In the genomic region with DNA sequence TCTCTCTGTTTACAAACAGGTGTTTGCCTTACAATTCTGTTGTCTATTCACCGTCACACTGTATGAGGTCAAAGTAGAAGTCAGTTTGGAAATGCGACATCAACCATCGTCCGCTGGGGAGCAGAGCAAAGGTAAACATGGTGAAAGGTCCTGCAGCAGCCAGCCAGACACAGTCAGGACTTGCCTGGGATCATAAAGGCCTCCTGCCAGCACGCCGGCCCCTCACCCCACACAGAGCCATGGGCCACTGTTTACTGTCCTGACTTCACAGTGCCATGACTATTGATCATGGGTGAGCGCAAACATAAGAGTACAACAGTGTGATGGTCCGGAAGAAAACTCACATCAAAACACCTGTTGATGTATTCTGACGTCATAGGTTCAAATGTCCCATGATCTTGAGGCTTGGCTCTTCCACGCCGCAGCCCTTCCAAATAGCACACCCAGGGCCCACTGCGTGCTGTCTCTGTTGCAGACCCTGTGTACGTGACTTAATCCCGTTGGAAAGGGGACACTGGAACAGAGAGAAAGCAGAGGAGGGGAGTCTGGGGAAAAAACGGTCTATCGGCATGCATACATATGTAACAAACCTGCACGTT, we compare ENCODE assay signal across 1 cellular context.
A peak's percentile ranks its signal among the peaks of the same experiment; 100 is the strongest.
TF ChIP-seq lines count a peak whose summit lies in the region.

No MANE protein-coding gene starts in this region.

TF ChIP-seq in HepG2, 621 proteins besides CTCF, POLR2A, EP300 and RAD21 (continued from another document and continues in another):
- TF ChIP-seq, protein P1, sequence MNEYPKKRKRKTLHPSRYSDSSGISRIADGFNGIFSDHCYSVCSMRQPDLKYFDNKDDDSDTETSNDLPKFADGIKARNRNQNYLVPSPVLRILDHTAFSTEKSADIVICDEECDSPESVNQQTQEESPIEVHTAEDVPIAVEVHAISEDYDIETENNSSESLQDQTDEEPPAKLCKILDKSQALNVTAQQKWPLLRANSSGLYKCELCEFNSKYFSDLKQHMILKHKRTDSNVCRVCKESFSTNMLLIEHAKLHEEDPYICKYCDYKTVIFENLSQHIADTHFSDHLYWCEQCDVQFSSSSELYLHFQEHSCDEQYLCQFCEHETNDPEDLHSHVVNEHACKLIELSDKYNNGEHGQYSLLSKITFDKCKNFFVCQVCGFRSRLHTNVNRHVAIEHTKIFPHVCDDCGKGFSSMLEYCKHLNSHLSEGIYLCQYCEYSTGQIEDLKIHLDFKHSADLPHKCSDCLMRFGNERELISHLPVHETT (CRISPR knock-in tag; conservative IDR thresholded peaks at IDR 0.05) = peak; percentile 62; the same call in 1 of the 2 replicates
- TF ChIP-seq, protein P2, sequence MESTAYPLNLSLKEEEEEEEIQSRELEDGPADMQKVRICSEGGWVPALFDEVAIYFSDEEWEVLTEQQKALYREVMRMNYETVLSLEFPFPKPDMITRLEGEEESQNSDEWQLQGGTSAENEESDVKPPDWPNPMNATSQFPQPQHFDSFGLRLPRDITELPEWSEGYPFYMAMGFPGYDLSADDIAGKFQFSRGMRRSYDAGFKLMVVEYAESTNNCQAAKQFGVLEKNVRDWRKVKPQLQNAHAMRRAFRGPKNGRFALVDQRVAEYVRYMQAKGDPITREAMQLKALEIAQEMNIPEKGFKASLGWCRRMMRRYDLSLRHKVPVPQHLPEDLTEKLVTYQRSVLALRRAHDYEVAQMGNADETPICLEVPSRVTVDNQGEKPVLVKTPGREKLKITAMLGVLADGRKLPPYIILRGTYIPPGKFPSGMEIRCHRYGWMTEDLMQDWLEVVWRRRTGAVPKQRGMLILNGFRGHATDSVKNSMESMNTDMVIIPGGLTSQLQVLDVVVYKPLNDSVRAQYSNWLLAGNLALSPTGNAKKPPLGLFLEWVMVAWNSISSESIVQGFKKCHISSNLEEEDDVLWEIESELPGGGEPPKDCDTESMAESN (CRISPR knock-in tag; conservative IDR thresholded peaks at IDR 0.05) = peak; percentile 97
- TF ChIP-seq JDP2 (CRISPR knock-in tag; IDR thresholded peaks at IDR 0.05; ENCODE audit: borderline replicate concordance) (no peak), GATA4 (IDR thresholded peaks at IDR 0.05; ENCODE audit: borderline replicate concordance, low read depth) (peak; percentile 60; the same call in 1 of the 2 replicates), TSC22D2 (CRISPR knock-in tag; IDR thresholded peaks at IDR 0.05; ENCODE audit: borderline replicate concordance) (peak; percentile 84; the same call in 1 of the 2 replicates), ASH2L (IDR thresholded peaks at IDR 0.05; ENCODE audit: insufficient read length, low read depth, low read length) (peak; percentile 91), ELF1 (CRISPR knock-in tag; IDR thresholded peaks at IDR 0.05) (peak; percentile 76), ZNF34 (CRISPR knock-in tag; IDR thresholded peaks at IDR 0.05; ENCODE audit: borderline replicate concordance) (no peak), IKZF1 (IDR thresholded peaks at IDR 0.05) (no peak), ZNF546 (CRISPR knock-in tag; conservative IDR thresholded peaks at IDR 0.05) (0 out of 2 replicates have a peak, but pooled peaks have one; percentile 63), MXD4 (CRISPR knock-in tag; IDR thresholded peaks at IDR 0.05) (peak; percentile 93), FOXA3 (CRISPR knock-in tag; IDR thresholded peaks at IDR 0.05) (peak; percentile 100), NR2F2 (IDR thresholded peaks at IDR 0.05; ENCODE audit: borderline replicate concordance, low read depth) (peak; percentile 83; the same call in 1 of the 2 replicates), SMAD9 (CRISPR knock-in tag; IDR thresholded peaks at IDR 0.05) (no peak), GLI4 (CRISPR knock-in tag; IDR thresholded peaks at IDR 0.05; ENCODE audit: borderline replicate concordance) (no peak), ZC3H4 (CRISPR knock-in tag; IDR thresholded peaks at IDR 0.05; ENCODE audit: borderline replicate concordance) (no peak), ZNF577 (CRISPR knock-in tag; IDR thresholded peaks at IDR 0.05; ENCODE audit: borderline replicate concordance, low read depth) (no peak), SIN3B (IDR thresholded peaks at IDR 0.05; ENCODE audit: low read length) (no peak)
- TF ChIP-seq, protein P3, sequence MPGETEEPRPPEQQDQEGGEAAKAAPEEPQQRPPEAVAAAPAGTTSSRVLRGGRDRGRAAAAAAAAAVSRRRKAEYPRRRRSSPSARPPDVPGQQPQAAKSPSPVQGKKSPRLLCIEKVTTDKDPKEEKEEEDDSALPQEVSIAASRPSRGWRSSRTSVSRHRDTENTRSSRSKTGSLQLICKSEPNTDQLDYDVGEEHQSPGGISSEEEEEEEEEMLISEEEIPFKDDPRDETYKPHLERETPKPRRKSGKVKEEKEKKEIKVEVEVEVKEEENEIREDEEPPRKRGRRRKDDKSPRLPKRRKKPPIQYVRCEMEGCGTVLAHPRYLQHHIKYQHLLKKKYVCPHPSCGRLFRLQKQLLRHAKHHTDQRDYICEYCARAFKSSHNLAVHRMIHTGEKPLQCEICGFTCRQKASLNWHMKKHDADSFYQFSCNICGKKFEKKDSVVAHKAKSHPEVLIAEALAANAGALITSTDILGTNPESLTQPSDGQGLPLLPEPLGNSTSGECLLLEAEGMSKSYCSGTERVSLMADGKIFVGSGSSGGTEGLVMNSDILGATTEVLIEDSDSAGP (CRISPR knock-in tag; IDR thresholded peaks at IDR 0.05; ENCODE audit: borderline replicate concordance) = peak; percentile 92
- TF ChIP-seq, protein P4, sequence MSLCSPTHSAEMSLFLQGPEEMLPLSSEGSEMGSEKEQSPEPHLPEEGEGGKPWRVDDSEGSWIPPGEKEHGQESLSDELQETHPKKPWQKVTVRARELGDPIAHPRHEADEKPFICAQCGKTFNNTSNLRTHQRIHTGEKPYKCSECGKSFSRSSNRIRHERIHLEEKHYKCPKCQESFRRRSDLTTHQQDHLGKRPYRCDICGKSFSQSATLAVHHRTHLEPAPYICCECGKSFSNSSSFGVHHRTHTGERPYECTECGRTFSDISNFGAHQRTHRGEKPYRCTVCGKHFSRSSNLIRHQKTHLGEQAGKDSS (CRISPR knock-in tag; IDR thresholded peaks at IDR 0.05; ENCODE audit: borderline replicate concordance, low read depth) = peak; percentile 79; the same call in 1 of the 2 replicates
- TF ChIP-seq, protein P5, sequence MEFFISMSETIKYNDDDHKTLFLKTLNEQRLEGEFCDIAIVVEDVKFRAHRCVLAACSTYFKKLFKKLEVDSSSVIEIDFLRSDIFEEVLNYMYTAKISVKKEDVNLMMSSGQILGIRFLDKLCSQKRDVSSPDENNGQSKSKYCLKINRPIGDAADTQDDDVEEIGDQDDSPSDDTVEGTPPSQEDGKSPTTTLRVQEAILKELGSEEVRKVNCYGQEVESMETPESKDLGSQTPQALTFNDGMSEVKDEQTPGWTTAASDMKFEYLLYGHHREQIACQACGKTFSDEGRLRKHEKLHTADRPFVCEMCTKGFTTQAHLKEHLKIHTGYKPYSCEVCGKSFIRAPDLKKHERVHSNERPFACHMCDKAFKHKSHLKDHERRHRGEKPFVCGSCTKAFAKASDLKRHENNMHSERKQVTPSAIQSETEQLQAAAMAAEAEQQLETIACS (CRISPR knock-in tag; IDR thresholded peaks at IDR 0.05) = no peak
- TF ChIP-seq, protein P6, sequence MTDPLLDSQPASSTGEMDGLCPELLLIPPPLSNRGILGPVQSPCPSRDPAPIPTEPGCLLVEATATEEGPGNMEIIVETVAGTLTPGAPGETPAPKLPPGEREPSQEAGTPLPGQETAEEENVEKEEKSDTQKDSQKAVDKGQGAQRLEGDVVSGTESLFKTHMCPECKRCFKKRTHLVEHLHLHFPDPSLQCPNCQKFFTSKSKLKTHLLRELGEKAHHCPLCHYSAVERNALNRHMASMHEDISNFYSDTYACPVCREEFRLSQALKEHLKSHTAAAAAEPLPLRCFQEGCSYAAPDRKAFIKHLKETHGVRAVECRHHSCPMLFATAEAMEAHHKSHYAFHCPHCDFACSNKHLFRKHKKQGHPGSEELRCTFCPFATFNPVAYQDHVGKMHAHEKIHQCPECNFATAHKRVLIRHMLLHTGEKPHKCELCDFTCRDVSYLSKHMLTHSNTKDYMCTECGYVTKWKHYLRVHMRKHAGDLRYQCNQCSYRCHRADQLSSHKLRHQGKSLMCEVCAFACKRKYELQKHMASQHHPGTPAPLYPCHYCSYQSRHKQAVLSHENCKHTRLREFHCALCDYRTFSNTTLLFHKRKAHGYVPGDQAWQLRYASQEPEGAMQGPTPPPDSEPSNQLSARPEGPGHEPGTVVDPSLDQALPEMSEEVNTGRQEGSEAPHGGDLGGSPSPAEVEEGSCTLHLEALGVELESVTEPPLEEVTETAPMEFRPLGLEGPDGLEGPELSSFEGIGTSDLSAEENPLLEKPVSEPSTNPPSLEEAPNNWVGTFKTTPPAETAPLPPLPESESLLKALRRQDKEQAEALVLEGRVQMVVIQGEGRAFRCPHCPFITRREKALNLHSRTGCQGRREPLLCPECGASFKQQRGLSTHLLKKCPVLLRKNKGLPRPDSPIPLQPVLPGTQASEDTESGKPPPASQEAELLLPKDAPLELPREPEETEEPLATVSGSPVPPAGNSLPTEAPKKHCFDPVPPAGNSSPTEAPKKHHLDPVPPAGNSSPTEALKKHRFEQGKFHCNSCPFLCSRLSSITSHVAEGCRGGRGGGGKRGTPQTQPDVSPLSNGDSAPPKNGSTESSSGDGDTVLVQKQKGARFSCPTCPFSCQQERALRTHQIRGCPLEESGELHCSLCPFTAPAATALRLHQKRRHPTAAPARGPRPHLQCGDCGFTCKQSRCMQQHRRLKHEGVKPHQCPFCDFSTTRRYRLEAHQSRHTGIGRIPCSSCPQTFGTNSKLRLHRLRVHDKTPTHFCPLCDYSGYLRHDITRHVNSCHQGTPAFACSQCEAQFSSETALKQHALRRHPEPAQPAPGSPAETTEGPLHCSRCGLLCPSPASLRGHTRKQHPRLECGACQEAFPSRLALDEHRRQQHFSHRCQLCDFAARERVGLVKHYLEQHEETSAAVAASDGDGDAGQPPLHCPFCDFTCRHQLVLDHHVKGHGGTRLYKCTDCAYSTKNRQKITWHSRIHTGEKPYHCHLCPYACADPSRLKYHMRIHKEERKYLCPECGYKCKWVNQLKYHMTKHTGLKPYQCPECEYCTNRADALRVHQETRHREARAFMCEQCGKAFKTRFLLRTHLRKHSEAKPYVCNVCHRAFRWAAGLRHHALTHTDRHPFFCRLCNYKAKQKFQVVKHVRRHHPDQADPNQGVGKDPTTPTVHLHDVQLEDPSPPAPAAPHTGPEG (CRISPR knock-in tag; IDR thresholded peaks at IDR 0.05) = peak; percentile 80; the same call in 1 of the 2 replicates
- TF ChIP-seq, protein P7, sequence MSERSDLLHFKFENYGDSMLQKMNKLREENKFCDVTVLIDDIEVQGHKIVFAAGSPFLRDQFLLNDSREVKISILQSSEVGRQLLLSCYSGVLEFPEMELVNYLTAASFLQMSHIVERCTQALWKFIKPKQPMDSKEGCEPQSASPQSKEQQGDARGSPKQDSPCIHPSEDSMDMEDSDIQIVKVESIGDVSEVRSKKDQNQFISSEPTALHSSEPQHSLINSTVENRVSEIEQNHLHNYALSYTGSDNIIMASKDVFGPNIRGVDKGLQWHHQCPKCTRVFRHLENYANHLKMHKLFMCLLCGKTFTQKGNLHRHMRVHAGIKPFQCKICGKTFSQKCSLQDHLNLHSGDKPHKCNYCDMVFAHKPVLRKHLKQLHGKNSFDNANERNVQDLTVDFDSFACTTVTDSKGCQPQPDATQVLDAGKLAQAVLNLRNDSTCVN (CRISPR knock-in tag; IDR thresholded peaks at IDR 0.05; ENCODE audit: borderline replicate concordance) = peak; percentile 91
- TF ChIP-seq, protein P8, sequence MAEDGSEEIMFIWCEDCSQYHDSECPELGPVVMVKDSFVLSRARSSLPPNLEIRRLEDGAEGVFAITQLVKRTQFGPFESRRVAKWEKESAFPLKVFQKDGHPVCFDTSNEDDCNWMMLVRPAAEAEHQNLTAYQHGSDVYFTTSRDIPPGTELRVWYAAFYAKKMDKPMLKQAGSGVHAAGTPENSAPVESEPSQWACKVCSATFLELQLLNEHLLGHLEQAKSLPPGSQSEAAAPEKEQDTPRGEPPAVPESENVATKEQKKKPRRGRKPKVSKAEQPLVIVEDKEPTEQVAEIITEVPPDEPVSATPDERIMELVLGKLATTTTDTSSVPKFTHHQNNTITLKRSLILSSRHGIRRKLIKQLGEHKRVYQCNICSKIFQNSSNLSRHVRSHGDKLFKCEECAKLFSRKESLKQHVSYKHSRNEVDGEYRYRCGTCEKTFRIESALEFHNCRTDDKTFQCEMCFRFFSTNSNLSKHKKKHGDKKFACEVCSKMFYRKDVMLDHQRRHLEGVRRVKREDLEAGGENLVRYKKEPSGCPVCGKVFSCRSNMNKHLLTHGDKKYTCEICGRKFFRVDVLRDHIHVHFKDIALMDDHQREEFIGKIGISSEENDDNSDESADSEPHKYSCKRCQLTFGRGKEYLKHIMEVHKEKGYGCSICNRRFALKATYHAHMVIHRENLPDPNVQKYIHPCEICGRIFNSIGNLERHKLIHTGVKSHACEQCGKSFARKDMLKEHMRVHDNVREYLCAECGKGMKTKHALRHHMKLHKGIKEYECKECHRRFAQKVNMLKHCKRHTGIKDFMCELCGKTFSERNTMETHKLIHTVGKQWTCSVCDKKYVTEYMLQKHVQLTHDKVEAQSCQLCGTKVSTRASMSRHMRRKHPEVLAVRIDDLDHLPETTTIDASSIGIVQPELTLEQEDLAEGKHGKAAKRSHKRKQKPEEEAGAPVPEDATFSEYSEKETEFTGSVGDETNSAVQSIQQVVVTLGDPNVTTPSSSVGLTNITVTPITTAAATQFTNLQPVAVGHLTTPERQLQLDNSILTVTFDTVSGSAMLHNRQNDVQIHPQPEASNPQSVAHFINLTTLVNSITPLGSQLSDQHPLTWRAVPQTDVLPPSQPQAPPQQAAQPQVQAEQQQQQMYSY (CRISPR knock-in tag; IDR thresholded peaks at IDR 0.05) = no peak
- TF ChIP-seq, protein P9, sequence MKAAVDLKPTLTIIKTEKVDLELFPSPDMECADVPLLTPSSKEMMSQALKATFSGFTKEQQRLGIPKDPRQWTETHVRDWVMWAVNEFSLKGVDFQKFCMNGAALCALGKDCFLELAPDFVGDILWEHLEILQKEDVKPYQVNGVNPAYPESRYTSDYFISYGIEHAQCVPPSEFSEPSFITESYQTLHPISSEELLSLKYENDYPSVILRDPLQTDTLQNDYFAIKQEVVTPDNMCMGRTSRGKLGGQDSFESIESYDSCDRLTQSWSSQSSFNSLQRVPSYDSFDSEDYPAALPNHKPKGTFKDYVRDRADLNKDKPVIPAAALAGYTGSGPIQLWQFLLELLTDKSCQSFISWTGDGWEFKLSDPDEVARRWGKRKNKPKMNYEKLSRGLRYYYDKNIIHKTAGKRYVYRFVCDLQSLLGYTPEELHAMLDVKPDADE (CRISPR knock-in tag; IDR thresholded peaks at IDR 0.05) = 0 out of 2 replicates have a peak, but pooled peaks have one; percentile 43
- TF ChIP-seq, protein P10, sequence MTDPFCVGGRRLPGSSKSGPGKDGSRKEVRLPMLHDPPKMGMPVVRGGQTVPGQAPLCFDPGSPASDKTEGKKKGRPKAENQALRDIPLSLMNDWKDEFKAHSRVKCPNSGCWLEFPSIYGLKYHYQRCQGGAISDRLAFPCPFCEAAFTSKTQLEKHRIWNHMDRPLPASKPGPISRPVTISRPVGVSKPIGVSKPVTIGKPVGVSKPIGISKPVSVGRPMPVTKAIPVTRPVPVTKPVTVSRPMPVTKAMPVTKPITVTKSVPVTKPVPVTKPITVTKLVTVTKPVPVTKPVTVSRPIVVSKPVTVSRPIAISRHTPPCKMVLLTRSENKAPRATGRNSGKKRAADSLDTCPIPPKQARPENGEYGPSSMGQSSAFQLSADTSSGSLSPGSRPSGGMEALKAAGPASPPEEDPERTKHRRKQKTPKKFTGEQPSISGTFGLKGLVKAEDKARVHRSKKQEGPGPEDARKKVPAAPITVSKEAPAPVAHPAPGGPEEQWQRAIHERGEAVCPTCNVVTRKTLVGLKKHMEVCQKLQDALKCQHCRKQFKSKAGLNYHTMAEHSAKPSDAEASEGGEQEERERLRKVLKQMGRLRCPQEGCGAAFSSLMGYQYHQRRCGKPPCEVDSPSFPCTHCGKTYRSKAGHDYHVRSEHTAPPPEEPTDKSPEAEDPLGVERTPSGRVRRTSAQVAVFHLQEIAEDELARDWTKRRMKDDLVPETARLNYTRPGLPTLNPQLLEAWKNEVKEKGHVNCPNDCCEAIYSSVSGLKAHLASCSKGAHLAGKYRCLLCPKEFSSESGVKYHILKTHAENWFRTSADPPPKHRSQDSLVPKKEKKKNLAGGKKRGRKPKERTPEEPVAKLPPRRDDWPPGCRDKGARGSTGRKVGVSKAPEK (CRISPR knock-in tag; IDR thresholded peaks at IDR 0.05; ENCODE audit: borderline replicate concordance) = peak; percentile 95; the same call in 1 of the 2 replicates
